In genomic region chr4:113762061-113762850, GRCh38 we compare ENCODE assay signal across 1 cellular context.
TF ChIP-seq lines count a peak whose summit lies in the region.

No MANE protein-coding gene starts in this region.

TF ChIP-seq in A549, 52 proteins besides CTCF, POLR2A, EP300 and RAD21 (continued from another document):
- no peak; the same call in 1 of the 2 replicates for TF ChIP-seq E2F6 (IDR thresholded peaks at IDR 0.05; ENCODE audit: borderline replicate concordance, low read depth)
- no peak for TF ChIP-seq HOXB5 (CRISPR knock-in tag; IDR thresholded peaks at IDR 0.05)
- no peak for TF ChIP-seq ATOH8 (CRISPR knock-in tag; IDR thresholded peaks at IDR 0.05; ENCODE audit: low read depth)
- no peak for TF ChIP-seq RFX5 (IDR thresholded peaks at IDR 0.05)
- no peak for TF ChIP-seq SREBF2 (IDR thresholded peaks at IDR 0.05)
- TF ChIP-seq EHF (CRISPR knock-in tag; IDR thresholded peaks at IDR 0.05): no peak
- no peak for TF ChIP-seq ZNF302 (CRISPR knock-in tag; IDR thresholded peaks at IDR 0.05)
- TF ChIP-seq HEYL (CRISPR knock-in tag; IDR thresholded peaks at IDR 0.05): no peak
- TF ChIP-seq MYC (IDR thresholded peaks at IDR 0.05; ENCODE audit: borderline replicate concordance, low read length): no peak
- peak; percentile 17 for TF ChIP-seq MAFK (IDR thresholded peaks at IDR 0.05; ENCODE audit: partially characterized antibody)
- no peak for TF ChIP-seq NFE2L2 (conservative IDR thresholded peaks at IDR 0.05; ENCODE audit: low read length)
- TF ChIP-seq GATA3 (IDR thresholded peaks at IDR 0.05; ENCODE audit: borderline replicate concordance): peak; percentile 67; the same call in 1 of the 2 replicates
- TF ChIP-seq CHD2 (IDR thresholded peaks at IDR 0.05; ENCODE audit: low read length, partially characterized antibody): peak; percentile 85
- no peak for TF ChIP-seq FOSL2 (IDR thresholded peaks at IDR 0.05)
- TF ChIP-seq FOSL2 (CRISPR knock-in tag; IDR thresholded peaks at IDR 0.05): peak; percentile 58
- no peak for TF ChIP-seq NPAS2 (CRISPR knock-in tag; IDR thresholded peaks at IDR 0.05; ENCODE audit: borderline replicate concordance)
- no peak for TF ChIP-seq ZC3H11A (IDR thresholded peaks at IDR 0.05)
- 0 out of 4 replicates have a peak, but pooled peaks of 1 of the 2 experiments have one; percentile 4 for TF ChIP-seq CEBPB (IDR thresholded peaks at IDR 0.05)
- no peak for TF ChIP-seq PHF8 (IDR thresholded peaks at IDR 0.05; ENCODE audit: borderline replicate concordance, low read depth)
- TF ChIP-seq SMC3 (IDR thresholded peaks at IDR 0.05): no peak; the same call in 2 of the 3 replicates
